In genomic region chr6:118912646-118913045, GRCh38 we compare ENCODE assay signal across 18 cellular contexts. TPM values are rescaled to one million over a fixed set of nuclear protein-coding genes. Genes with fewer than 3 reads are reported as not detected.
DNase-seq lines count a peak whose midpoint lies in the region; TF ChIP-seq lines count a peak whose summit lies in the region.
"Had no signal": no experiment of that assay in that cellular context is flagged by ENCODE, and none has a peak within 500 bp of the region (broad histone marks: within the 10 kb centered on the region; RNA-seq: fewer than 3 reads in every experiment).

No MANE protein-coding gene starts in this region.

- peak overlapping the region; percentile 56 for H3K4me3 Mint-ChIP-seq in glutamatergic neuron (ENCODE audit: unreplicated experiment)
- no peak overlapping the region for H3K4me3 Mint-ChIP-seq in activated CD4-positive, alpha-beta memory T cell treated with anti-CD3 and anti-CD28 coated beads for 36 hours
- H3K4me3 Mint-ChIP-seq: activated T-helper 1 cell treated with anti-CD3 and anti-CD28 coated beads, Interleukin-12 subunit alpha, Interleukin-12 subunit beta, Interleukin-2, Interleukin-4 antibody, amounts not matched to agents 30 ng/mL and 10 ng/mL and 1 ng/mL, durations not matched to agents 14 hours and 24 hours and 36 hours; neural crest cell; stimulated activated naive CD8-positive, alpha-beta T cell treated with anti-CD3 and anti-CD28 coated beads, Interleukin-15, amount 100 ng/mL, for 72 hours; T-helper 1 cell treated with Interleukin-12 subunit alpha and Interleukin-12 subunit beta and Interleukin-4 antibody, amounts not matched to agents 30 μg/mL and 1 μg/mL, for 36 hours; type B pancreatic cell had no signal

- TF ChIP-seq CTCF in glutamatergic neuron (IDR thresholded peaks at IDR 0.05; ENCODE audit: partially characterized antibody, unreplicated experiment), result no peak

- peaks cover 7% of the 10 kb centered on the region for H3K9me3 Mint-ChIP-seq in glutamatergic neuron (ENCODE audit: unreplicated experiment)
- no peaks in the 10 kb centered on the region for H3K9me3 Mint-ChIP-seq in activated CD4-positive, alpha-beta memory T cell treated with anti-CD3 and anti-CD28 coated beads for 36 hours
- H3K9me3 Mint-ChIP-seq: activated T-helper 1 cell treated with anti-CD3 and anti-CD28 coated beads, Interleukin-12 subunit alpha, Interleukin-12 subunit beta, Interleukin-2, Interleukin-4 antibody, amounts not matched to agents 30 ng/mL and 10 ng/mL and 1 ng/mL, durations not matched to agents 14 hours and 24 hours and 36 hours; neural crest cell; stimulated activated naive CD8-positive, alpha-beta T cell treated with anti-CD3 and anti-CD28 coated beads, Interleukin-15, amount 100 ng/mL, for 72 hours; T-helper 1 cell treated with Interleukin-12 subunit alpha and Interleukin-12 subunit beta and Interleukin-4 antibody, amounts not matched to agents 30 μg/mL and 1 μg/mL, for 36 hours; type B pancreatic cell had no signal

- DNase-seq in NCI-H1436 (lab: John Stamatoyannopoulos, UW), result peak; percentile 38
- DNase-seq in NCI-H1436 treated with DMSO at 0.1 percent for 48 hours (lab: John Stamatoyannopoulos, UW), result no peak
- DNase-seq in NCI-H1105 (lab: John Stamatoyannopoulos, UW), result peak; percentile 56
- DNase-seq in NCI-H69 (lab: John Stamatoyannopoulos, UW), result peak; percentile 99
- peak; percentile 44 for DNase-seq in glutamatergic neuron
- DNase-seq in SKM-1 treated with dmso at 0.1 percent for 144 hours (lab: John Stamatoyannopoulos, UW; ENCODE audit: unreplicated experiment), result no peak
- no peak for DNase-seq in GM03348 (ENCODE audit: low spot score)
- DNase-seq in activated CD4-positive, alpha-beta memory T cell treated with anti-CD3 and anti-CD28 coated beads for 36 hours, result no peak
- DNase-seq: adrenal gland; gastrocnemius medialis; OCI-M1; Right ventricle myocardium superior; stimulated activated CD4-positive, alpha-beta T cell treated with anti-CD3 and anti-CD28 coated beads, Interleukin-2, amount 100 ng/mL, for 48 hours; stimulated activated naive CD8-positive, alpha-beta T cell treated with anti-CD3 and anti-CD28 coated beads, Interleukin-15, amount 100 ng/mL, for 72 hours had no signal

- POLR2A ChIA-PET in activated CD4-positive, alpha-beta memory T cell treated with anti-CD3 and anti-CD28 coated beads for 36 hours (lab: Charles Lee), result no interaction called here

- CTCF ChIA-PET in activated CD4-positive, alpha-beta memory T cell treated with anti-CD3 and anti-CD28 coated beads for 36 hours (lab: Charles Lee), result no interaction called here

- peak overlapping the region; percentile 97 for H3K27ac Mint-ChIP-seq in glutamatergic neuron (ENCODE audit: unreplicated experiment)
- no peak overlapping the region for H3K27ac Mint-ChIP-seq in activated CD4-positive, alpha-beta memory T cell treated with anti-CD3 and anti-CD28 coated beads for 36 hours
- H3K27ac Mint-ChIP-seq: activated T-helper 1 cell treated with anti-CD3 and anti-CD28 coated beads, Interleukin-12 subunit alpha, Interleukin-12 subunit beta, Interleukin-2, Interleukin-4 antibody, amounts not matched to agents 30 ng/mL and 10 ng/mL and 1 ng/mL, durations not matched to agents 14 hours and 24 hours and 36 hours; T-helper 1 cell treated with Interleukin-12 subunit alpha and Interleukin-12 subunit beta and Interleukin-4 antibody, amounts not matched to agents 30 μg/mL and 1 μg/mL, for 36 hours; type B pancreatic cell had no signal

- peaks cover 3% of the 10 kb centered on the region for H3K27me3 Mint-ChIP-seq in glutamatergic neuron (ENCODE audit: unreplicated experiment)
- no peaks in the 10 kb centered on the region for H3K27me3 Mint-ChIP-seq in activated CD4-positive, alpha-beta memory T cell treated with anti-CD3 and anti-CD28 coated beads for 36 hours
- H3K27me3 Mint-ChIP-seq: stimulated activated naive CD8-positive, alpha-beta T cell treated with anti-CD3 and anti-CD28 coated beads, Interleukin-15, amount 100 ng/mL, for 72 hours; type B pancreatic cell had no signal

- peaks cover 3% of the 10 kb centered on the region for H3K36me3 Mint-ChIP-seq in glutamatergic neuron (ENCODE audit: unreplicated experiment)
- peaks cover 49% of the 10 kb centered on the region for H3K36me3 Mint-ChIP-seq in activated CD4-positive, alpha-beta memory T cell treated with anti-CD3 and anti-CD28 coated beads for 36 hours

- peaks cover 40% of the 10 kb centered on the region for H3K4me1 Mint-ChIP-seq in glutamatergic neuron (ENCODE audit: low read depth, unreplicated experiment)
- H3K4me1 Mint-ChIP-seq in activated CD4-positive, alpha-beta memory T cell treated with anti-CD3 and anti-CD28 coated beads for 36 hours (ENCODE audit: low read depth), result peaks cover 4% of the 10 kb centered on the region
- H3K4me1 Mint-ChIP-seq: neural crest cell; stimulated activated naive CD8-positive, alpha-beta T cell treated with anti-CD3 and anti-CD28 coated beads, Interleukin-15, amount 100 ng/mL, for 72 hours had no signal

- intact Hi-C loops in activated CD4-positive, alpha-beta memory T cell treated with anti-CD3 and anti-CD28 coated beads for 36 hours (cut with micrococcal nuclease), result no loop called here

RNA-seq across cellular contexts. Expression of gene ASF1A, which starts 18.7 kb away (rescaled TPM):
- total RNA-seq in glutamatergic neuron (ENCODE audit: unreplicated experiment), result 56.1 TPM
- total RNA-seq in activated CD4-positive, alpha-beta memory T cell treated with anti-CD3 and anti-CD28 coated beads for 36 hours, result 10 to 100 TPM; 32.5 to 32.7 TPM

RNA-seq across cellular contexts. Expression of gene MCM9, which starts 22.3 kb away (rescaled TPM):
- total RNA-seq in glutamatergic neuron (ENCODE audit: unreplicated experiment), result 18.0 TPM
- total RNA-seq in activated CD4-positive, alpha-beta memory T cell treated with anti-CD3 and anti-CD28 coated beads for 36 hours, result 10 to 100 TPM; 14.4 to 14.7 TPM

Comparison
In these comparisons a context has a peak if more than half of its experiments do, and no peak if none do; other contexts are left out.
1. DNase-seq: peak in NCI-H1436 (single experiment), NCI-H1105 (single experiment), NCI-H69 (single experiment) and glutamatergic neuron (single experiment); none in NCI-H1436 treated with DMSO at 0.1 percent for 48 hours (single experiment), SKM-1 treated with dmso at 0.1 percent for 144 hours (single experiment), GM03348 (single experiment) and activated CD4-positive, alpha-beta memory T cell treated with anti-CD3 and anti-CD28 coated beads for 36 hours (single experiment).